2 cellular contexts compared by ENCODE assay signal in genomic region chr4:26451597-26451996, GRCh38.
TF ChIP-seq lines count a peak whose summit lies in the region.

No MANE protein-coding gene starts in this region.

TF ChIP-seq in HepG2, 621 proteins besides CTCF, POLR2A, EP300 and RAD21:
- TF ChIP-seq HNRNPLL (IDR thresholded peaks at IDR 0.05; ENCODE audit: low read depth, low read length, poor library complexity, severe bottlenecking), result no peak
- TF ChIP-seq ZNF629 (CRISPR knock-in tag; conservative IDR thresholded peaks at IDR 0.05), result peak; percentile 87

TF ChIP-seq in K562, 482 proteins besides CTCF, POLR2A, EP300 and RAD21:
- TF ChIP-seq BCOR (IDR thresholded peaks at IDR 0.05), result peak; percentile 38; the same call in 1 of the 2 replicates
- peak; percentile 51; the same call in 1 of the 2 replicates for TF ChIP-seq ADNP (tag; IDR thresholded peaks at IDR 0.05)
- TF ChIP-seq RBM25 (IDR thresholded peaks at IDR 0.05; ENCODE audit: low read depth, low read length, severe bottlenecking), result peak; percentile 95
- no peak for TF ChIP-seq CC2D1A (IDR thresholded peaks at IDR 0.05)
- TF ChIP-seq RBM15 (IDR thresholded peaks at IDR 0.05; ENCODE audit: insufficient read depth, low read length), result no peak
- TF ChIP-seq ATF2 (CRISPR knock-in tag; IDR thresholded peaks at IDR 0.05), result no peak
- peak in 1 of 2 experiments; percentile 18; a peak in 1 of 4 replicates for TF ChIP-seq KDM1A (IDR thresholded peaks at IDR 0.05)
- TF ChIP-seq TRIM24 (IDR thresholded peaks at IDR 0.05), result no peak
- no peak for TF ChIP-seq ATF1 (CRISPR knock-in tag; IDR thresholded peaks at IDR 0.05)
- TF ChIP-seq ATF1 (tag; IDR thresholded peaks at IDR 0.05), result no peak
- no peak for TF ChIP-seq CCAR2 (IDR thresholded peaks at IDR 0.05; ENCODE audit: low read depth, low read length)
TF ChIP-seq in K562: peak in this region for 4.
